1 cellular context compared by ENCODE assay signal in the genomic region with DNA sequence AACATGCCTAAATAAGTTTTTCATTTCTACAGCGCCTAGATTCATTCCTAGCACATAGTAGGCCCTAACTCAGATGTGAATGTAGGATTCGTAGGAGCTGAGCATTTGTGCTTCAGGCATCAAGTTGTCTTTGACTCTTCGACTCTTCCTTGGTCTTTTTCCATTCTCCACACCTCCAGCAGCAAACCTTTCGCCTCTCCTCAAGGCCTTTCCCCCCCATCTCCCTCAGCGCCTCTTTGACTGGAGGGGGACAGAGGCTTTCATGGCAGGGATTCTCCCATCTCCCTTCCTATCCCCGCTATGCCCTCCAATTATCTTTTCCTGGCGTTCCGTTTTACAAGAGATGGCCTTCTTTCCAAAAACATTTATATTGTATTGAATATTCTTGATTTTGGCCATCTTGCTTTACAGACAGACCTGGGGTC.
TF ChIP-seq lines count a peak whose summit lies in the region.

No MANE protein-coding gene starts in this region.

TF ChIP-seq in SK-N-SH, 30 proteins besides CTCF, POLR2A, EP300 and RAD21 (continued from another document):
- TF ChIP-seq, protein P1, sequence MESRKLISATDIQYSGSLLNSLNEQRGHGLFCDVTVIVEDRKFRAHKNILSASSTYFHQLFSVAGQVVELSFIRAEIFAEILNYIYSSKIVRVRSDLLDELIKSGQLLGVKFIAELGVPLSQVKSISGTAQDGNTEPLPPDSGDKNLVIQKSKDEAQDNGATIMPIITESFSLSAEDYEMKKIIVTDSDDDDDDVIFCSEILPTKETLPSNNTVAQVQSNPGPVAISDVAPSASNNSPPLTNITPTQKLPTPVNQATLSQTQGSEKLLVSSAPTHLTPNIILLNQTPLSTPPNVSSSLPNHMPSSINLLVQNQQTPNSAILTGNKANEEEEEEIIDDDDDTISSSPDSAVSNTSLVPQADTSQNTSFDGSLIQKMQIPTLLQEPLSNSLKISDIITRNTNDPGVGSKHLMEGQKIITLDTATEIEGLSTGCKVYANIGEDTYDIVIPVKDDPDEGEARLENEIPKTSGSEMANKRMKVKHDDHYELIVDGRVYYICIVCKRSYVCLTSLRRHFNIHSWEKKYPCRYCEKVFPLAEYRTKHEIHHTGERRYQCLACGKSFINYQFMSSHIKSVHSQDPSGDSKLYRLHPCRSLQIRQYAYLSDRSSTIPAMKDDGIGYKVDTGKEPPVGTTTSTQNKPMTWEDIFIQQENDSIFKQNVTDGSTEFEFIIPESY (IDR thresholded peaks at IDR 0.05; ENCODE audit: borderline replicate concordance, low read depth): no peak
- TF ChIP-seq NRF1 (IDR thresholded peaks at IDR 0.05; ENCODE audit: low read depth, low read length): no peak
TF ChIP-seq in SK-N-SH: peak in this region for 0.
